ENCODE assay signal across 24 cellular contexts in genomic region chr11:69158301-69159152, GRCh38. TPM values are rescaled to one million over a fixed set of nuclear protein-coding genes. Genes with fewer than 3 reads are reported as not detected.
DNase-seq lines count a peak whose midpoint lies in the region; ATAC-seq, FAIRE-seq and TF ChIP-seq lines count a peak whose summit lies in the region.
"Had no signal": no experiment of that assay in that cellular context is flagged by ENCODE, and none has a peak within 500 bp of the region (broad histone marks: within the 10 kb centered on the region; RNA-seq: fewer than 3 reads in every experiment).

No MANE protein-coding gene starts in this region.

- peaks cover 0 to 16% (median 0%) of the 10 kb centered on the region in 7 donors for H3K27me3 ChIP-seq in heart right ventricle
- peaks cover 2 to 46% of the 10 kb centered on the region in 2 experiments; a peak in 3 of 5 replicates for H3K27me3 ChIP-seq in K562 (ENCODE audit: control insufficient read depth in 2 of 2, insufficient read depth in 2 of 2, low read length in 2 of 2)
- H3K27me3 ChIP-seq: SJSA1 had no signal

- no peak for TF ChIP-seq POLR2A in K562 (conservative IDR thresholded peaks at IDR 0.05)

- FAIRE-seq in K562 (lab: Jason Lieb, UNC), result no peak

- H3K4me3 Mint-ChIP-seq in neural crest cell, result no peak overlapping the region

- peak overlapping the region; percentile 81 for H3K27ac Mint-ChIP-seq in neural crest cell (ENCODE audit: unreplicated experiment)
- H3K27ac Mint-ChIP-seq: CD4-positive, alpha-beta memory T cell had no signal

- DNase-seq in heart right ventricle (no peak), Right ventricle myocardium inferior (ENCODE audit: missing footprints) (no peak), K562 (ENCODE audit: extremely low read depth in 1 of 4, low spot score in 3 of 4) (no peak), neural crest cell (ENCODE audit: low read depth, low spot score) (no peak), substantia nigra (lab: John Stamatoyannopoulos, UW) (no peak), RWPE1 (ENCODE audit: low spot score) (no peak), GM13976 (ENCODE audit: low spot score) (no peak)
- DNase-seq: CD4-positive, alpha-beta memory T cell; EL; HCEC 1CT; MM.1S; NCI-H1092; NCI-H1436 treated with DMSO at 0.1 percent for 48 hours; NCI-H2029; NCI-H345; NCI-H524 treated with DMSO at 0.1 percent for 48 hours; PC-3; RPMI8226 had no signal

- ATAC-seq in heart right ventricle (no peak), Right ventricle myocardium inferior (no peak), K562 (no peak), GM21786 (IDR thresholded peaks at IDR 0.05; ENCODE audit: unreplicated experiment) (no peak)
- ATAC-seq: PC-3 had no signal

- intact Hi-C loops in heart right ventricle (cut with DNase I) (no loop called here), Right ventricle myocardium inferior (cut with DNase I) (no loop called here), K562 (cut with micrococcal nuclease) (no loop called here)

- H3K9me1 ChIP-seq in K562 (ENCODE audit: control insufficient read depth, insufficient read depth, low read length), result no peaks in the 10 kb centered on the region

- no peak for TF ChIP-seq RAD21 in K562 (CRISPR knock-in tag; conservative IDR thresholded peaks at IDR 0.05 in 1 of 2, IDR thresholded peaks at IDR 0.05 in 1 of 2)

- BruUV-seq in K562 (replicated peaks; lab: Mats Ljungman, UMichigan), result no TSS peak

- peak overlapping the region; percentile 6; the same call in 1 of the 2 replicates for H3K4me2 ChIP-seq in K562 (ENCODE audit: insufficient read depth, low read length)
- H3K4me2 ChIP-seq: BLaER1 had no signal

- no peak for TF ChIP-seq CTCF in heart right ventricle (IDR thresholded peaks at IDR 0.05)
- TF ChIP-seq CTCF in K562 (IDR thresholded peaks at IDR 0.05 in 2 of 3, conservative IDR thresholded peaks at IDR 0.05 in 1 of 3; ENCODE audit: insufficient read depth in 2 of 3, low read depth in 1 of 3, low read length in 3 of 3), result no peak
- TF ChIP-seq CTCF in neural crest cell (conservative IDR thresholded peaks at IDR 0.05), result no peak
- no peak for TF ChIP-seq CTCF in RWPE1 (conservative IDR thresholded peaks at IDR 0.05; ENCODE audit: low read depth)
- TF ChIP-seq CTCF in GM13976 (IDR thresholded peaks at IDR 0.05; ENCODE audit: borderline replicate concordance, control extremely low read depth, extremely low read depth, insufficient read depth, missing control alignments), result no peak

- 80 to 81% methylated on average over 21 of the region's 21 CpGs for WGBS in heart right ventricle, 2 donors
- 19% methylated on average over 21 of the region's 21 CpGs for WGBS in K562 (ENCODE audit: insufficient coverage, low coverage, missing lambda C conversion rate)

- no peak overlapping the region for H2AFZ ChIP-seq in K562 (ENCODE audit: low read depth, low read length)

- in situ Hi-C loops in K562 (cut with MboI) (no loop called here), GM13976 (cut with MboI; ENCODE audit: low sequenced_read_pairs, unreplicated experiment) (no loop called here)

- CTCF ChIA-PET in K562 (lab: Yijun Ruan, JAX; ENCODE audit: low intra/inter-chr PET ratio) (no interaction called here), RWPE1 (lab: Yijun Ruan, JAX) (interaction anchor here (0.5 to 0.6 kb wide), 3 partner anchors 16 to 712 kb away, joined by 3 to 5 read pairs (median 4); no protein-coding TSS in a partner anchor)

- H3K4me1 ChIP-seq in heart right ventricle (peaks cover 20 to 72% (median 46%) of the 10 kb centered on the region in 9 donors), K562 (replicated peaks in 1 of 2; ENCODE audit: control insufficient read depth in 2 of 2, insufficient read depth in 2 of 2, low read length in 2 of 2) (peaks cover 34 to 36% of the 10 kb centered on the region in 2 experiments; a peak in 4 of 5 replicates)

- POLR2A ChIA-PET in K562 (lab: Yijun Ruan, JAX), result interaction anchor here (0.6 to 0.8 kb wide), 3 partner anchors 11 to 800 kb away, joined by 3 read pairs; no protein-coding TSS in a partner anchor
- POLR2A ChIA-PET in RWPE1 (lab: Yijun Ruan, JAX; ENCODE audit: low non-redundant PET), result no interaction called here

- H3K4me3 ChIP-seq in heart right ventricle (no peak overlapping the region), K562 (no peak overlapping the region)
- H3K4me3 ChIP-seq: BLaER1, SJSA1 had no signal

- no peaks in the 10 kb centered on the region for H4K20me1 ChIP-seq in K562 (replicated peaks; ENCODE audit: control insufficient read depth, insufficient read depth, low read length)

- H3K27ac ChIP-seq in heart right ventricle, result peak overlapping the region in 6 of 10 donors; percentile 36 to 85 (median 82)
- H3K27ac ChIP-seq in K562 (ENCODE audit: extremely low read depth, low read depth, low read length), result no peak overlapping the region
- peak overlapping the region; percentile 89 for H3K27ac ChIP-seq in substantia nigra (ENCODE audit: low read depth, low read length, poor library complexity, severe bottlenecking)
- no peak overlapping the region for H3K27ac ChIP-seq in RWPE1
- H3K27ac ChIP-seq: BLaER1, HL-60 had no signal

- H3K9me3 Mint-ChIP-seq in neural crest cell, result peaks cover 12% of the 10 kb centered on the region

- peaks cover 8% of the 10 kb centered on the region for H3K36me3 Mint-ChIP-seq in neural crest cell (ENCODE audit: low read depth)

- H3K79me2 ChIP-seq in K562 (ENCODE audit: control insufficient read depth, insufficient read depth, low read length), result no peaks in the 10 kb centered on the region; the same call in 2 of the 3 replicates

- peaks cover 50% of the 10 kb centered on the region for H3K4me1 Mint-ChIP-seq in neural crest cell

- no peak overlapping the region for H3K9ac ChIP-seq in K562 (ENCODE audit: insufficient read depth in 1 of 2, low read depth in 2 of 2, low read length in 2 of 2)
- H3K9ac ChIP-seq: BLaER1 had no signal

- H3K27me3 Mint-ChIP-seq in neural crest cell (ENCODE audit: low read depth), result no peaks in the 10 kb centered on the region

- TF ChIP-seq EP300 in K562 (IDR thresholded peaks at IDR 0.05; ENCODE audit: low read length), result no peak

- H3K36me3 ChIP-seq in heart right ventricle (no peaks in the 10 kb centered on the region), K562 (ENCODE audit: control insufficient read depth, insufficient read depth, low read length) (no peaks in the 10 kb centered on the region)
- H3K36me3 ChIP-seq: BLaER1, SJSA1 had no signal

- H3K9me3 ChIP-seq in heart right ventricle, result peaks cover 0 to 11% (median 0%) of the 10 kb centered on the region in 11 donors
- H3K9me3 ChIP-seq in K562 (replicated peaks; ENCODE audit: control insufficient read depth, insufficient read depth, low read depth, low read length), result no peaks in the 10 kb centered on the region
- H3K9me3 ChIP-seq: BLaER1, SJSA1 had no signal

TF ChIP-seq in K562, 482 proteins besides CTCF, POLR2A, EP300 and RAD21:
- TF ChIP-seq, protein P1, sequence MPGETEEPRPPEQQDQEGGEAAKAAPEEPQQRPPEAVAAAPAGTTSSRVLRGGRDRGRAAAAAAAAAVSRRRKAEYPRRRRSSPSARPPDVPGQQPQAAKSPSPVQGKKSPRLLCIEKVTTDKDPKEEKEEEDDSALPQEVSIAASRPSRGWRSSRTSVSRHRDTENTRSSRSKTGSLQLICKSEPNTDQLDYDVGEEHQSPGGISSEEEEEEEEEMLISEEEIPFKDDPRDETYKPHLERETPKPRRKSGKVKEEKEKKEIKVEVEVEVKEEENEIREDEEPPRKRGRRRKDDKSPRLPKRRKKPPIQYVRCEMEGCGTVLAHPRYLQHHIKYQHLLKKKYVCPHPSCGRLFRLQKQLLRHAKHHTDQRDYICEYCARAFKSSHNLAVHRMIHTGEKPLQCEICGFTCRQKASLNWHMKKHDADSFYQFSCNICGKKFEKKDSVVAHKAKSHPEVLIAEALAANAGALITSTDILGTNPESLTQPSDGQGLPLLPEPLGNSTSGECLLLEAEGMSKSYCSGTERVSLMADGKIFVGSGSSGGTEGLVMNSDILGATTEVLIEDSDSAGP (CRISPR knock-in tag; IDR thresholded peaks at IDR 0.05), result no peak
- TF ChIP-seq EGR1 (conservative IDR thresholded peaks at IDR 0.05) (0 out of 2 replicates have a peak, but pooled peaks have one; percentile 8), ETV5 (CRISPR knock-in tag; IDR thresholded peaks at IDR 0.05; ENCODE audit: low read depth) (no peak), CBX3 (IDR thresholded peaks at IDR 0.05; ENCODE audit: borderline replicate concordance in 1 of 2, low read length in 2 of 2) (no peak), ZNF79 (CRISPR knock-in tag; IDR thresholded peaks at IDR 0.05; ENCODE audit: low read depth) (no peak), ZNF699 (CRISPR knock-in tag; IDR thresholded peaks at IDR 0.05; ENCODE audit: insufficient replicate concordance) (no peak)

RNA-seq across cellular contexts. Expression of gene SMIM38, which starts 2.8 kb away (rescaled TPM):
- total RNA-seq in heart right ventricle (under 1 TPM in 9 of 10 donors, not detected in 1; 0.11 to 0.56 (median 0.18) TPM), Right ventricle myocardium inferior (0.11 TPM), K562 (2014; rRNA removed) (0.33 and 1.2 TPM in 2 replicates), K562 (2014; rRNA removed; fragmentation: Illumina TruSeq; extraction: Trizol) (0.06 and 0.15 TPM in 2 replicates), K562 (2015; rRNA removed; fragmentation: Illumina TruSeq; extraction: Trizol) (0.11 and 0.14 TPM in 2 replicates), K562 (2021) (0.27 and 0.38 TPM in 2 replicates), neural crest cell (1.1 and 1.4 TPM in 2 replicates)
- polyA plus RNA-seq in heart right ventricle (under 1 TPM; 0.07 to 0.22 TPM), K562 (2011; rRNA removed) (0.34 and 0.99 TPM in 2 replicates), K562 (2014; fragmentation: Illumina TruSeq; extraction: Trizol) (0.21 TPM in 2 replicates), K562 (2014; fragmentation: Nextera tagmentation; extraction: Ambion mirVana) (not detected), K562 (2014; rRNA removed) (0.07 and 0.36 TPM in 2 replicates)
- 4.9 and 7.8 TPM in 2 replicates for total RNA-seq in K562 (2011; cell fraction: chromatin; rRNA removed; ENCODE audit: low replicate concordance)
- 5.0 and 7.9 TPM in 2 replicates for total RNA-seq in K562 (2011; cell fraction: nucleolus; rRNA removed)
- total RNA-seq in K562 (2011; cell fraction: nucleoplasm; rRNA removed), result 4.7 and 5.7 TPM in 2 replicates
- polyA plus RNA-seq in K562 (2011; cell fraction: cytosol; rRNA removed), result 0.35 and 0.67 TPM in 2 replicates
- polyA plus RNA-seq in K562 (2011; cell fraction: nucleus; rRNA removed), result 1.3 and 4.0 TPM in 2 replicates
- 0.12 and 0.68 TPM in 2 replicates for polyA plus RNA-seq in K562 (2012)
- polyA minus RNA-seq in K562 (2011; rRNA and poly(A)+ RNA removed), result 0.24 and 1.5 TPM in 2 replicates
- 1.7 and 1.9 TPM in 2 replicates for polyA minus RNA-seq in K562 (2011; cell fraction: cytosol; rRNA and poly(A)+ RNA removed)
- 1.1 and 1.3 TPM in 2 replicates for polyA minus RNA-seq in K562 (2011; cell fraction: nucleus; rRNA and poly(A)+ RNA removed)
- total RNA-seq: HT1080, LHCN-M2 had no signal
- polyA plus RNA-seq: CD4-positive, alpha-beta memory T cell had no signal

Comparison
In these comparisons a context has a peak if more than half of its experiments do, and no peak if none do; other contexts are left out.
1. H3K27ac ChIP-seq: peak in heart right ventricle (6 of 10) and substantia nigra (single experiment); none in K562 (single experiment) and RWPE1 (single experiment).